10 cellular contexts compared by ENCODE assay signal in the genomic region with DNA sequence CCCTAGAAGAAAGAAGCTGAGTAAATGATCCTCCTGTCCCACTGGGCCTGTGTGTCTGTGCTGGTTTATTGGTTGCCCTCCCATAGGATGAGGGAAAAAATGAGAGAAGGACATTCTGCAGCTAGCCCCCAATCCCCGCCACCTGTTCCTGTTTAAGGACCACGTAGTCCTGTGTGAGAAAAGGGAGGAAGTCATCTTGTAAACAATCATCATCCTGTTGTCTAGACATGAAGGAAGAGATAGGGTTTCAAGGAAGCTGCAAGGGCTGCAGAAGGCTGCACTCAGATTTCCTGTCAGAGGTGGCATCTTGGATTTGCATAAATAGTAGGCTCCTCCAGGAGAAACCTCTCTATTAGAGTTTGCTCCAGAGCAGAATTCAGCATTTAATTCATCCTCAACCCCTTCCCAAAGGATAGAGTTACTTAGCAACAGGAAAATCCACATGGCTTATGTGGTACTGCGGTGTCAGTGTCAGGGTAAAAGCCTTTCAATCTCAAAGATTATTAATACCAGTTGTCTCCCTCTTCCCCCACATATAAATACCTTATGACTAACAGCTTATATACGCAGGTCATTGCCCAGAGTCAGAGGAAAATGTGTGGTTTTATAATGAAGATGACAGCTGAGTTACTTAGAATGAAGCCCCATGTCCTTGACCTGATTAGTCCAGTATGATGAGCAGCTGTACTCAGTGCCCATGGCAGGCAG. TPM values are rescaled to one million over a fixed set of nuclear protein-coding genes. Genes with fewer than 3 reads are reported as not detected.
DNase-seq lines count a peak whose midpoint lies in the region; ATAC-seq and TF ChIP-seq lines count a peak whose summit lies in the region.
"Had no signal": no experiment of that assay in that cellular context is flagged by ENCODE, and none has a peak within 500 bp of the region (broad histone marks: within the 10 kb centered on the region; RNA-seq: fewer than 3 reads in every experiment).

No MANE protein-coding gene starts in this region.

- H3K4me3 ChIP-seq in AG10803 (ENCODE audit: low read length): no peak overlapping the region
- no peak overlapping the region for H3K4me3 ChIP-seq in foreskin fibroblast (ENCODE audit: low read depth in 1 of 2, low read length in 2 of 2)
- H3K4me3 ChIP-seq: lung had no signal

- no peaks in the 10 kb centered on the region for H3K9me3 Mint-ChIP-seq in activated CD4-positive, alpha-beta memory T cell treated with anti-CD3 and anti-CD28 coated beads for 36 hours

- peaks cover 5% of the 10 kb centered on the region for H3K36me3 Mint-ChIP-seq in activated CD4-positive, alpha-beta memory T cell treated with anti-CD3 and anti-CD28 coated beads for 36 hours

- H3K4me1 Mint-ChIP-seq in activated CD4-positive, alpha-beta memory T cell treated with anti-CD3 and anti-CD28 coated beads for 36 hours (ENCODE audit: low read depth): peaks cover 85% of the 10 kb centered on the region

- H3K27ac Mint-ChIP-seq in activated CD4-positive, alpha-beta memory T cell treated with anti-CD3 and anti-CD28 coated beads for 36 hours: peak overlapping the region; percentile 93

- H3K27me3 Mint-ChIP-seq in activated CD4-positive, alpha-beta memory T cell treated with anti-CD3 and anti-CD28 coated beads for 36 hours: no peaks in the 10 kb centered on the region

- no peak for ATAC-seq in HG03378 (IDR thresholded peaks at IDR 0.05; ENCODE audit: unreplicated experiment)
- no peak for ATAC-seq in HG03354 (IDR thresholded peaks at IDR 0.05; ENCODE audit: poor library complexity, severe bottlenecking, unreplicated experiment)
- no peak for ATAC-seq in HG02571 (IDR thresholded peaks at IDR 0.05; ENCODE audit: unreplicated experiment)

- intact Hi-C loops in activated CD4-positive, alpha-beta memory T cell treated with anti-CD3 and anti-CD28 coated beads for 36 hours (cut with micrococcal nuclease): no loop called here

- peak; percentile 95 for DNase-seq in AG10803 (ENCODE audit: low read depth)
- DNase-seq in HS-5 (ENCODE audit: low read depth): peak; percentile 82
- DNase-seq in activated CD4-positive, alpha-beta memory T cell treated with anti-CD3 and anti-CD28 coated beads for 36 hours: no peak
- peak; percentile 79 to 84 for DNase-seq in foreskin fibroblast
- DNase-seq in germinal center (ENCODE audit: low spot score): no peak

- peak overlapping the region; percentile 21 for H3K4me3 Mint-ChIP-seq in activated CD4-positive, alpha-beta memory T cell treated with anti-CD3 and anti-CD28 coated beads for 36 hours

- CTCF ChIA-PET in activated CD4-positive, alpha-beta memory T cell treated with anti-CD3 and anti-CD28 coated beads for 36 hours (lab: Charles Lee): interaction anchor here (0.9 to 3.2 kb wide), 7 partner anchors 14 to 69 kb away, joined by 3 to 14 read pairs (median 4); no protein-coding TSS in a partner anchor

- POLR2A ChIA-PET in activated CD4-positive, alpha-beta memory T cell treated with anti-CD3 and anti-CD28 coated beads for 36 hours (lab: Charles Lee): interaction anchor here (0.7 to 7.5 kb wide), 7 partner anchors 15 to 117 kb away, joined by 3 to 69 read pairs (median 17); a partner anchor contains a TSS

- no peak for TF ChIP-seq CTCF in AG10803 (conservative IDR thresholded peaks at IDR 0.05; ENCODE audit: low read length)
- no peak for TF ChIP-seq CTCF in foreskin fibroblast (IDR thresholded peaks at IDR 0.05; ENCODE audit: low read depth, low read length)

RNA-seq across cellular contexts. Expression of a gene that starts 4.6 kb away (rescaled TPM):
- total RNA-seq in activated CD4-positive, alpha-beta memory T cell treated with anti-CD3 and anti-CD28 coated beads for 36 hours: 10 to 100 TPM; 54.1 to 56.0 TPM

RNA-seq across cellular contexts. Expression of a gene that starts 18.6 kb away (rescaled TPM):
- total RNA-seq in activated CD4-positive, alpha-beta memory T cell treated with anti-CD3 and anti-CD28 coated beads for 36 hours: 1 to 10 TPM; 3.7 to 4.2 TPM

RNA-seq across cellular contexts. Expression of a gene that starts 26.9 kb away (rescaled TPM):
- total RNA-seq in activated CD4-positive, alpha-beta memory T cell treated with anti-CD3 and anti-CD28 coated beads for 36 hours: 1 to 10 TPM; 1.5 TPM
- total RNA-seq: H1, lung had no signal

RNA-seq across cellular contexts. Expression of a gene that starts 38.6 kb away (rescaled TPM):
- 100 to 1,000 TPM; 339 to 344 TPM for total RNA-seq in activated CD4-positive, alpha-beta memory T cell treated with anti-CD3 and anti-CD28 coated beads for 36 hours

RNA-seq across cellular contexts. Expression of a gene that starts 40.0 kb away (rescaled TPM):
- total RNA-seq in activated CD4-positive, alpha-beta memory T cell treated with anti-CD3 and anti-CD28 coated beads for 36 hours: 1 to 10 TPM; 3.7 to 5.2 TPM

Comparison
In these comparisons a context has a peak if more than half of its experiments do, and no peak if none do; other contexts are left out.
1. DNase-seq: peak in AG10803 (single experiment), HS-5 (single experiment) and foreskin fibroblast (2 of 2); none in activated CD4-positive, alpha-beta memory T cell treated with anti-CD3 and anti-CD28 coated beads for 36 hours (single experiment) and germinal center (single experiment).